In genomic region chr15:37035349-37035748, GRCh38 we compare ENCODE assay signal across 1 cellular context.
TF ChIP-seq lines count a peak whose summit lies in the region.

No MANE protein-coding gene starts in this region.

TF ChIP-seq in HepG2, 621 proteins besides CTCF, POLR2A, EP300 and RAD21 (continued from another document and continues in another):
- TF ChIP-seq, protein P1, sequence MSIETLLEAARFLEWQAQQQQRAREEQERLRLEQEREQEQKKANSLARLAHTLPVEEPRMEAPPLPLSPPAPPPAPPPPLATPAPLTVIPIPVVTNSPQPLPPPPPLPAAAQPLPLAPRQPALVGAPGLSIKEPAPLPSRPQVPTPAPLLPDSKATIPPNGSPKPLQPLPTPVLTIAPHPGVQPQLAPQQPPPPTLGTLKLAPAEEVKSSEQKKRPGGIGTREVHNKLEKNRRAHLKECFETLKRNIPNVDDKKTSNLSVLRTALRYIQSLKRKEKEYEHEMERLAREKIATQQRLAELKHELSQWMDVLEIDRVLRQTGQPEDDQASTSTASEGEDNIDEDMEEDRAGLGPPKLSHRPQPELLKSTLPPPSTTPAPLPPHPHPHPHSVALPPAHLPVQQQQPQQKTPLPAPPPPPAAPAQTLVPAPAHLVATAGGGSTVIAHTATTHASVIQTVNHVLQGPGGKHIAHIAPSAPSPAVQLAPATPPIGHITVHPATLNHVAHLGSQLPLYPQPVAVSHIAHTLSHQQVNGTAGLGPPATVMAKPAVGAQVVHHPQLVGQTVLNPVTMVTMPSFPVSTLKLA (IDR thresholded peaks at IDR 0.05): no peak
- TF ChIP-seq ZBTB37 (CRISPR knock-in tag; IDR thresholded peaks at IDR 0.05) (peak; percentile 72; the same call in 1 of the 2 replicates), ZBTB3 (CRISPR knock-in tag; IDR thresholded peaks at IDR 0.05; ENCODE audit: borderline replicate concordance, low read depth) (no peak), CSRNP1 (CRISPR knock-in tag; IDR thresholded peaks at IDR 0.05) (no peak), TP53 (CRISPR knock-in tag; conservative IDR thresholded peaks at IDR 0.05) (no peak), U2AF1 (optimal IDR thresholded peaks at IDR 0.05; ENCODE audit: low read depth, low read length) (no peak), AHR (CRISPR knock-in tag; IDR thresholded peaks at IDR 0.05) (no peak), PHF8 (CRISPR knock-in tag; IDR thresholded peaks at IDR 0.05) (no peak), TCF7L2 (IDR thresholded peaks at IDR 0.05; ENCODE audit: low read depth, low read length) (no peak), E2F2 (CRISPR knock-in tag; IDR thresholded peaks at IDR 0.05; ENCODE audit: borderline replicate concordance) (no peak), ZNF780A (CRISPR knock-in tag; IDR thresholded peaks at IDR 0.05) (no peak), ZBTB4 (CRISPR knock-in tag; IDR thresholded peaks at IDR 0.05; ENCODE audit: borderline replicate concordance) (no peak), NFIB (CRISPR knock-in tag; IDR thresholded peaks at IDR 0.05; ENCODE audit: borderline replicate concordance) (no peak), AFF4 (CRISPR knock-in tag; IDR thresholded peaks at IDR 0.05) (no peak), HNF4A (CRISPR knock-in tag; IDR thresholded peaks at IDR 0.05) (peak; percentile 65), RAD51 (IDR thresholded peaks at IDR 0.05; ENCODE audit: borderline replicate concordance) (no peak), ZNF816 (CRISPR knock-in tag; IDR thresholded peaks at IDR 0.05; ENCODE audit: borderline replicate concordance) (no peak), TMF1 (CRISPR knock-in tag; IDR thresholded peaks at IDR 0.05; ENCODE audit: low read depth) (no peak), GATA4 (IDR thresholded peaks at IDR 0.05; ENCODE audit: borderline replicate concordance, low read depth) (no peak), RXRB (CRISPR knock-in tag; IDR thresholded peaks at IDR 0.05; ENCODE audit: borderline replicate concordance) (no peak), ZMYM2 (CRISPR knock-in tag; IDR thresholded peaks at IDR 0.05) (no peak), ZNF7 (CRISPR knock-in tag; IDR thresholded peaks at IDR 0.05) (no peak), ZGPAT (CRISPR knock-in tag; IDR thresholded peaks at IDR 0.05) (peak; percentile 18; the same call in 1 of the 2 replicates), ERF (CRISPR knock-in tag; IDR thresholded peaks at IDR 0.05) (no peak), ARID2 (CRISPR knock-in tag; IDR thresholded peaks at IDR 0.05; ENCODE audit: borderline replicate concordance) (no peak), IKZF1 (IDR thresholded peaks at IDR 0.05) (no peak), TSC22D2 (CRISPR knock-in tag; IDR thresholded peaks at IDR 0.05; ENCODE audit: borderline replicate concordance) (no peak)
- TF ChIP-seq, protein P2, sequence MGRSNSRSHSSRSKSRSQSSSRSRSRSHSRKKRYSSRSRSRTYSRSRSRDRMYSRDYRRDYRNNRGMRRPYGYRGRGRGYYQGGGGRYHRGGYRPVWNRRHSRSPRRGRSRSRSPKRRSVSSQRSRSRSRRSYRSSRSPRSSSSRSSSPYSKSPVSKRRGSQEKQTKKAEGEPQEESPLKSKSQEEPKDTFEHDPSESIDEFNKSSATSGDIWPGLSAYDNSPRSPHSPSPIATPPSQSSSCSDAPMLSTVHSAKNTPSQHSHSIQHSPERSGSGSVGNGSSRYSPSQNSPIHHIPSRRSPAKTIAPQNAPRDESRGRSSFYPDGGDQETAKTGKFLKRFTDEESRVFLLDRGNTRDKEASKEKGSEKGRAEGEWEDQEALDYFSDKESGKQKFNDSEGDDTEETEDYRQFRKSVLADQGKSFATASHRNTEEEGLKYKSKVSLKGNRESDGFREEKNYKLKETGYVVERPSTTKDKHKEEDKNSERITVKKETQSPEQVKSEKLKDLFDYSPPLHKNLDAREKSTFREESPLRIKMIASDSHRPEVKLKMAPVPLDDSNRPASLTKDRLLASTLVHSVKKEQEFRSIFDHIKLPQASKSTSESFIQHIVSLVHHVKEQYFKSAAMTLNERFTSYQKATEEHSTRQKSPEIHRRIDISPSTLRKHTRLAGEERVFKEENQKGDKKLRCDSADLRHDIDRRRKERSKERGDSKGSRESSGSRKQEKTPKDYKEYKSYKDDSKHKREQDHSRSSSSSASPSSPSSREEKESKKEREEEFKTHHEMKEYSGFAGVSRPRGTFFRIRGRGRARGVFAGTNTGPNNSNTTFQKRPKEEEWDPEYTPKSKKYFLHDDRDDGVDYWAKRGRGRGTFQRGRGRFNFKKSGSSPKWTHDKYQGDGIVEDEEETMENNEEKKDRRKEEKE (IDR thresholded peaks at IDR 0.05): no peak
- TF ChIP-seq, protein P3, sequence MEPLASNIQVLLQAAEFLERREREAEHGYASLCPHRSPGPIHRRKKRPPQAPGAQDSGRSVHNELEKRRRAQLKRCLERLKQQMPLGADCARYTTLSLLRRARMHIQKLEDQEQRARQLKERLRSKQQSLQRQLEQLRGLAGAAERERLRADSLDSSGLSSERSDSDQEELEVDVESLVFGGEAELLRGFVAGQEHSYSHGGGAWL (CRISPR knock-in tag; IDR thresholded peaks at IDR 0.05): no peak
- TF ChIP-seq, protein P4, sequence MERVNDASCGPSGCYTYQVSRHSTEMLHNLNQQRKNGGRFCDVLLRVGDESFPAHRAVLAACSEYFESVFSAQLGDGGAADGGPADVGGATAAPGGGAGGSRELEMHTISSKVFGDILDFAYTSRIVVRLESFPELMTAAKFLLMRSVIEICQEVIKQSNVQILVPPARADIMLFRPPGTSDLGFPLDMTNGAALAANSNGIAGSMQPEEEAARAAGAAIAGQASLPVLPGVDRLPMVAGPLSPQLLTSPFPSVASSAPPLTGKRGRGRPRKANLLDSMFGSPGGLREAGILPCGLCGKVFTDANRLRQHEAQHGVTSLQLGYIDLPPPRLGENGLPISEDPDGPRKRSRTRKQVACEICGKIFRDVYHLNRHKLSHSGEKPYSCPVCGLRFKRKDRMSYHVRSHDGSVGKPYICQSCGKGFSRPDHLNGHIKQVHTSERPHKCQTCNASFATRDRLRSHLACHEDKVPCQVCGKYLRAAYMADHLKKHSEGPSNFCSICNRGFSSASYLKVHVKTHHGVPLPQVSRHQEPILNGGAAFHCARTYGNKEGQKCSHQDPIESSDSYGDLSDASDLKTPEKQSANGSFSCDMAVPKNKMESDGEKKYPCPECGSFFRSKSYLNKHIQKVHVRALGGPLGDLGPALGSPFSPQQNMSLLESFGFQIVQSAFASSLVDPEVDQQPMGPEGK (CRISPR knock-in tag; IDR thresholded peaks at IDR 0.05): no peak
- TF ChIP-seq, protein P5, sequence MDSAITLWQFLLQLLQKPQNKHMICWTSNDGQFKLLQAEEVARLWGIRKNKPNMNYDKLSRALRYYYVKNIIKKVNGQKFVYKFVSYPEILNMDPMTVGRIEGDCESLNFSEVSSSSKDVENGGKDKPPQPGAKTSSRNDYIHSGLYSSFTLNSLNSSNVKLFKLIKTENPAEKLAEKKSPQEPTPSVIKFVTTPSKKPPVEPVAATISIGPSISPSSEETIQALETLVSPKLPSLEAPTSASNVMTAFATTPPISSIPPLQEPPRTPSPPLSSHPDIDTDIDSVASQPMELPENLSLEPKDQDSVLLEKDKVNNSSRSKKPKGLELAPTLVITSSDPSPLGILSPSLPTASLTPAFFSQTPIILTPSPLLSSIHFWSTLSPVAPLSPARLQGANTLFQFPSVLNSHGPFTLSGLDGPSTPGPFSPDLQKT (CRISPR knock-in tag; IDR thresholded peaks at IDR 0.05; ENCODE audit: borderline replicate concordance): no peak
- TF ChIP-seq, protein P6, sequence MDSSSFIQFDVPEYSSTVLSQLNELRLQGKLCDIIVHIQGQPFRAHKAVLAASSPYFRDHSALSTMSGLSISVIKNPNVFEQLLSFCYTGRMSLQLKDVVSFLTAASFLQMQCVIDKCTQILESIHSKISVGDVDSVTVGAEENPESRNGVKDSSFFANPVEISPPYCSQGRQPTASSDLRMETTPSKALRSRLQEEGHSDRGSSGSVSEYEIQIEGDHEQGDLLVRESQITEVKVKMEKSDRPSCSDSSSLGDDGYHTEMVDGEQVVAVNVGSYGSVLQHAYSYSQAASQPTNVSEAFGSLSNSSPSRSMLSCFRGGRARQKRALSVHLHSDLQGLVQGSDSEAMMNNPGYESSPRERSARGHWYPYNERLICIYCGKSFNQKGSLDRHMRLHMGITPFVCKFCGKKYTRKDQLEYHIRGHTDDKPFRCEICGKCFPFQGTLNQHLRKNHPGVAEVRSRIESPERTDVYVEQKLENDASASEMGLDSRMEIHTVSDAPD (CRISPR knock-in tag; IDR thresholded peaks at IDR 0.05): no peak
